Comparison of ENCODE assay signal across 7 cellular contexts in the genomic region with DNA sequence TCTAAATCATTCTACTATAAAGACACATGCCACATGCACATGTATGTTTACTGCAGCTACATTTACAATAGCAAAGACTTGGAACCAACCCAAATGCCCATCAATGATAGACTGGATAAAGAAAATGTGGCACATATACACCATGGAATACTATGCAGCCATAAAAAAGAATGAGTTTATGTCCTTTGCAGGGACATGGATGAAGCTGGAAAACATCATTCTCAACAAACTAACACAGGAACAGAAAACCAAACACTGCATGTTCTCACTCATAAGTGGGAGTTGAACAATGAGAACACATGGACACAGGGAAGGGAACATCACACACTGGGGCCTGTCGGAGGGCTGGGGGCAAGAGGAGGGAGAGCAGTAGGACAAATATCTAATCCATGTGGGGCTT.
DNase-seq lines count a peak whose midpoint lies in the region; ATAC-seq and TF ChIP-seq lines count a peak whose summit lies in the region.
"Not testable (repeated sequence)": the region's sequence is repeated elsewhere in the genome, so short reads cannot be mapped to it uniquely, and the experiment has no call there.

No MANE protein-coding gene starts in this region.

- H3K4me1 Mint-ChIP-seq in CD4-positive, CD25-positive, alpha-beta regulatory T cell = peaks cover 62 to 89% (median 75%) of the 10 kb centered on the region in 4 donors
- peaks cover 80% of the 10 kb centered on the region for H3K4me1 Mint-ChIP-seq in activated CD4-positive, alpha-beta T cell treated with anti-CD3 and anti-CD28 coated beads for 36 hours
- H3K4me1 Mint-ChIP-seq in activated naive CD4-positive, alpha-beta T cell treated with anti-CD3 and anti-CD28 coated beads for 36 hours (ENCODE audit: low read depth) = peaks cover 83% of the 10 kb centered on the region
- H3K4me1 Mint-ChIP-seq in central memory CD8-positive, alpha-beta T cell = peaks cover 85% of the 10 kb centered on the region
- H3K4me1 Mint-ChIP-seq in naive B cell = peaks cover 74 to 93% (median 82%) of the 10 kb centered on the region in 3 donors

- not testable (repeated sequence) for H3K27me3 Mint-ChIP-seq in CD4-positive, CD25-positive, alpha-beta regulatory T cell; activated CD4-positive, alpha-beta T cell treated with anti-CD3 and anti-CD28 coated beads for 36 hours; activated naive CD4-positive, alpha-beta T cell treated with anti-CD3 and anti-CD28 coated beads for 36 hours (ENCODE audit: low read depth); central memory CD8-positive, alpha-beta T cell; naive B cell

- peaks cover 65% of the 10 kb centered on the region for H3K4me1 ChIP-seq in CD4-positive, CD25-positive, alpha-beta regulatory T cell (ENCODE audit: control insufficient read depth, insufficient read depth, low read length, poor library complexity, severe bottlenecking)
- peaks cover 69% of the 10 kb centered on the region for H3K4me1 ChIP-seq in OCI-LY1 (ENCODE audit: insufficient read depth, low read length, severe bottlenecking)
- peaks cover 55 to 99% (median 76%) of the 10 kb centered on the region in 6 donors for H3K4me1 ChIP-seq in spleen

- H3K4me3 ChIP-seq in CD4-positive, CD25-positive, alpha-beta regulatory T cell (ENCODE audit: low read depth, low read length); OCI-LY1 (ENCODE audit: low read depth, low read length, poor library complexity, severe bottlenecking); spleen: not testable (repeated sequence)

- peak overlapping the region in 3 of 4 donors; percentile 54 to 61 (median 60) for H3K4me3 Mint-ChIP-seq in CD4-positive, CD25-positive, alpha-beta regulatory T cell
- not testable (repeated sequence) for H3K4me3 Mint-ChIP-seq in activated CD4-positive, alpha-beta T cell treated with anti-CD3 and anti-CD28 coated beads for 36 hours; activated naive CD4-positive, alpha-beta T cell treated with anti-CD3 and anti-CD28 coated beads for 36 hours
- H3K4me3 Mint-ChIP-seq in central memory CD8-positive, alpha-beta T cell = peak overlapping the region; percentile 8
- H3K4me3 Mint-ChIP-seq in naive B cell = peak overlapping the region in 5 of 8 donors; percentile 13 to 83 (median 49)

- not testable (repeated sequence) for H3K4me2 ChIP-seq in OCI-LY1 (ENCODE audit: low read length)

- H3K9me3 ChIP-seq in CD4-positive, CD25-positive, alpha-beta regulatory T cell (ENCODE audit: control insufficient read depth in 2 of 2, low read length in 2 of 2); OCI-LY1 (ENCODE audit: low read length); spleen: not testable (repeated sequence)

- CTCF ChIA-PET in activated CD4-positive, alpha-beta T cell treated with anti-CD3 and anti-CD28 coated beads for 36 hours (lab: Charles Lee); activated naive CD4-positive, alpha-beta T cell treated with anti-CD3 and anti-CD28 coated beads for 36 hours (lab: Charles Lee): not testable (repeated sequence)

- H3K27ac Mint-ChIP-seq in CD4-positive, CD25-positive, alpha-beta regulatory T cell = peak overlapping the region; percentile 79 to 98 (median 81)
- H3K27ac Mint-ChIP-seq in activated CD4-positive, alpha-beta T cell treated with anti-CD3 and anti-CD28 coated beads for 36 hours = peak overlapping the region; percentile 58
- peak overlapping the region; percentile 90 for H3K27ac Mint-ChIP-seq in activated naive CD4-positive, alpha-beta T cell treated with anti-CD3 and anti-CD28 coated beads for 36 hours
- H3K27ac Mint-ChIP-seq in central memory CD8-positive, alpha-beta T cell (ENCODE audit: low read depth) = peak overlapping the region; percentile 75
- H3K27ac Mint-ChIP-seq in naive B cell = peak overlapping the region in 5 of 6 donors; percentile 50 to 92 (median 90)

- not testable (repeated sequence) for ATAC-seq in CD4-positive, CD25-positive, alpha-beta regulatory T cell (ENCODE audit: low read depth in 2 of 2); activated CD4-positive, alpha-beta T cell treated with anti-CD3 and anti-CD28 coated beads for 36 hours; central memory CD8-positive, alpha-beta T cell (replicated peaks; ENCODE audit: extremely low read depth, poor library complexity, severe bottlenecking); naive B cell (ENCODE audit: low read depth in 2 of 2)

- 90 to 100% (median 96%) methylated on average over 1 of the region's 1 CpG for WGBS in spleen, 5 donors

- DNase-seq in CD4-positive, CD25-positive, alpha-beta regulatory T cell; activated CD4-positive, alpha-beta T cell treated with anti-CD3 and anti-CD28 coated beads for 36 hours; activated naive CD4-positive, alpha-beta T cell treated with anti-CD3 and anti-CD28 coated beads for 36 hours; central memory CD8-positive, alpha-beta T cell (ENCODE audit: low spot score in 2 of 2); naive B cell; spleen: not testable (repeated sequence)

- TF ChIP-seq CTCF in OCI-LY1 (IDR thresholded peaks at IDR 0.05; ENCODE audit: low read length); spleen (IDR thresholded peaks at IDR 0.05 in 8 of 11, conservative IDR thresholded peaks at IDR 0.05 in 3 of 11): not testable (repeated sequence)

- not testable (repeated sequence) for H4K20me1 ChIP-seq in OCI-LY1 (ENCODE audit: insufficient read depth, low read length)

- intact Hi-C loops in activated CD4-positive, alpha-beta T cell treated with anti-CD3 and anti-CD28 coated beads for 36 hours (cut with DNase I, micrococcal nuclease); activated naive CD4-positive, alpha-beta T cell treated with anti-CD3 and anti-CD28 coated beads for 36 hours (cut with micrococcal nuclease); spleen (cut with DNase I; ENCODE audit: low total_unique reads): not testable (repeated sequence)

- peaks cover 51% of the 10 kb centered on the region for H3K79me2 ChIP-seq in OCI-LY1 (ENCODE audit: insufficient read depth, low read length)

- not testable (repeated sequence) for H3K36me3 ChIP-seq in CD4-positive, CD25-positive, alpha-beta regulatory T cell (ENCODE audit: control insufficient read depth, insufficient read depth, low read length); spleen
- H3K36me3 ChIP-seq in OCI-LY1 (ENCODE audit: insufficient read depth, low read length) = peaks cover 17% of the 10 kb centered on the region

- H3K27ac ChIP-seq in CD4-positive, CD25-positive, alpha-beta regulatory T cell (ENCODE audit: insufficient read depth, low read length, poor library complexity, severe bottlenecking) = not testable (repeated sequence)
- H3K27ac ChIP-seq in OCI-LY1 (ENCODE audit: low read depth, low read length, poor library complexity, severe bottlenecking) = peak overlapping the region; percentile 99
- H3K27ac ChIP-seq in spleen = peak overlapping the region in 7 of 8 donors; percentile 79 to 97 (median 87)

- POLR2A ChIA-PET in activated CD4-positive, alpha-beta T cell treated with anti-CD3 and anti-CD28 coated beads for 36 hours (lab: Charles Lee) = not testable (repeated sequence)

- H3K36me3 Mint-ChIP-seq in CD4-positive, CD25-positive, alpha-beta regulatory T cell = not testable (repeated sequence)
- peaks cover 28% of the 10 kb centered on the region for H3K36me3 Mint-ChIP-seq in activated CD4-positive, alpha-beta T cell treated with anti-CD3 and anti-CD28 coated beads for 36 hours (ENCODE audit: low read depth)
- H3K36me3 Mint-ChIP-seq in activated naive CD4-positive, alpha-beta T cell treated with anti-CD3 and anti-CD28 coated beads for 36 hours (ENCODE audit: low read depth) = peaks cover 12% of the 10 kb centered on the region
- H3K36me3 Mint-ChIP-seq in central memory CD8-positive, alpha-beta T cell (ENCODE audit: insufficient read depth) = peaks cover 16% of the 10 kb centered on the region
- H3K36me3 Mint-ChIP-seq in naive B cell = peaks cover 25 to 35% of the 10 kb centered on the region in 2 donors

- H3K9ac ChIP-seq in OCI-LY1 (ENCODE audit: low read length) = not testable (repeated sequence)

- H3K9me2 ChIP-seq in OCI-LY1 (ENCODE audit: low read depth, low read length) = not testable (repeated sequence)

- not testable (repeated sequence) for H3K9me3 Mint-ChIP-seq in CD4-positive, CD25-positive, alpha-beta regulatory T cell; activated CD4-positive, alpha-beta T cell treated with anti-CD3 and anti-CD28 coated beads for 36 hours (ENCODE audit: low read depth); central memory CD8-positive, alpha-beta T cell
- H3K9me3 Mint-ChIP-seq in activated naive CD4-positive, alpha-beta T cell treated with anti-CD3 and anti-CD28 coated beads for 36 hours = peaks cover 14% of the 10 kb centered on the region
- H3K9me3 Mint-ChIP-seq in naive B cell = peaks cover 3 to 23% (median 9%) of the 10 kb centered on the region in 7 donors

- not testable (repeated sequence) for H3K27me3 ChIP-seq in CD4-positive, CD25-positive, alpha-beta regulatory T cell (ENCODE audit: control insufficient read depth, insufficient read depth, low read length); OCI-LY1 (ENCODE audit: insufficient read depth, low read length); spleen (replicated peaks in 1 of 7)

- not testable (repeated sequence) for H2AFZ ChIP-seq in OCI-LY1 (ENCODE audit: low read length)

- TF ChIP-seq POLR2A in spleen (IDR thresholded peaks at IDR 0.05) = not testable (repeated sequence)

- H3F3A ChIP-seq in OCI-LY1 (ENCODE audit: insufficient read depth, low read length) = peaks cover 17% of the 10 kb centered on the region
